30 cellular contexts compared by ENCODE assay signal in the genomic region with DNA sequence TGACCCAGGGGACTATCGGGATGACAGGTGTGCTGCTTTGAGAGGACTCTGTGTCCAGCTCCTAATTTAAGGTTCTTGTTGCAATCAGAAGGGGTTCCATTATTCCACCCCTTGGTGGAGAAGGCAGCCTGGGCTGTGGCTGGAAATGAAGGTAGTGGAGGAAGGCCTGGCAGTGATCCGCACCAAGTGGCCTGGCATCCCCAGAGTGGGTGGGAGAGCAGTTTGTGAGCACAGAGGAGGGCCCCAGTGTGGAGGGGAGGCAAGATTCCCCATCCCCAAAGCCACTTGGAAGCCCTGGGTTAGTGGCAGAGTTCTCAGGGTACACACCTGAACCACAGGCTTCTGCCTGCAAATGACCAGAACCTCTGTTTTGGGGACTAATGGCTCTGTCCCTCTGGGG. TPM values are rescaled to one million over a fixed set of nuclear protein-coding genes. Genes with fewer than 3 reads are reported as not detected.
"Had no signal": no experiment of that assay in that cellular context is flagged by ENCODE, and none has a peak within 500 bp of the region (broad histone marks: within the 10 kb centered on the region; RNA-seq: fewer than 3 reads in every experiment).

No MANE protein-coding gene starts in this region.

- H3K4me1 ChIP-seq: breast epithelium, SJCRH30 had no signal

- H3K4me2 ChIP-seq: SK-N-SH had no signal

- H3K4me1 Mint-ChIP-seq: activated CD4-positive, alpha-beta T cell treated with anti-CD3 and anti-CD28 coated beads, Interleukin-2, amount 10 ng/mL, durations not matched to agents 7 days and 5 days; activated T-helper 17 cell treated with anti-CD3 and anti-CD28 coated beads, Interleukin-2, amount 50 U/mL, for 72 hours had no signal

- H3K9ac ChIP-seq: SK-N-SH had no signal

- H3K36me3 Mint-ChIP-seq: activated CD4-positive, alpha-beta memory T cell treated with anti-CD3 and anti-CD28 coated beads for 36 hours; activated naive CD8-positive, alpha-beta T cell treated with anti-CD3 and anti-CD28 coated beads, Interleukin-2, amount 10 ng/mL, durations not matched to agents 7 days and 5 days had no signal

- H3K9me3 ChIP-seq: adrenal gland, breast epithelium, SJCRH30, SK-N-SH had no signal

- H3K27ac ChIP-seq: adrenal gland, breast epithelium, SJCRH30, VCaP had no signal

- H3K9me3 Mint-ChIP-seq: activated CD4-positive, alpha-beta memory T cell treated with anti-CD3 and anti-CD28 coated beads for 36 hours; activated CD4-positive, alpha-beta T cell treated with anti-CD3 and anti-CD28 coated beads, Interleukin-2, amount 10 ng/mL, durations not matched to agents 7 days and 5 days; activated naive CD8-positive, alpha-beta T cell treated with anti-CD3 and anti-CD28 coated beads, Interleukin-2, amount 10 ng/mL, durations not matched to agents 7 days and 5 days; activated T-helper 17 cell treated with anti-CD3 and anti-CD28 coated beads, Interleukin-2, amount 50 U/mL, for 72 hours had no signal

- H3K27me3 ChIP-seq: adrenal gland, breast epithelium had no signal

- H3K4me3 ChIP-seq: adrenal gland, breast epithelium, SJCRH30 had no signal

- H3K27ac Mint-ChIP-seq: activated CD4-positive, alpha-beta memory T cell treated with anti-CD3 and anti-CD28 coated beads for 36 hours; activated CD4-positive, alpha-beta T cell treated with anti-CD3 and anti-CD28 coated beads, Interleukin-2, amount 10 ng/mL, durations not matched to agents 7 days and 5 days; activated naive CD8-positive, alpha-beta T cell treated with anti-CD3 and anti-CD28 coated beads, Interleukin-2, amount 10 ng/mL, durations not matched to agents 7 days and 5 days; activated T-helper 17 cell treated with anti-CD3 and anti-CD28 coated beads, Interleukin-2, amount 50 U/mL, for 72 hours had no signal

- H3K4me3 Mint-ChIP-seq: activated CD4-positive, alpha-beta memory T cell treated with anti-CD3 and anti-CD28 coated beads for 36 hours; activated CD4-positive, alpha-beta T cell treated with anti-CD3 and anti-CD28 coated beads, Interleukin-2, amount 10 ng/mL, durations not matched to agents 7 days and 5 days; activated naive CD8-positive, alpha-beta T cell treated with anti-CD3 and anti-CD28 coated beads, Interleukin-2, amount 10 ng/mL, durations not matched to agents 7 days and 5 days; activated T-helper 17 cell treated with anti-CD3 and anti-CD28 coated beads, Interleukin-2, amount 50 U/mL, for 72 hours had no signal

- H3K36me3 ChIP-seq: adrenal gland, breast epithelium, SJCRH30 had no signal

- ATAC-seq: activated T-helper 17 cell treated with anti-CD3 and anti-CD28 coated beads, Interleukin-2, amount 50 U/mL, for 72 hours; Panc1; Right ventricle myocardium inferior had no signal

- DNase-seq: activated CD4-positive, alpha-beta memory T cell treated with anti-CD3 and anti-CD28 coated beads for 36 hours; activated CD4-positive, alpha-beta T cell treated with anti-CD3 and anti-CD28 coated beads, Interleukin-2, amount 10 ng/mL, durations not matched to agents 7 days and 5 days; activated CD4-positive, CD25-positive, alpha-beta regulatory T cell; activated CD8-positive, alpha-beta memory T cell treated with anti-CD3 and anti-CD28 coated beads for 24 hours; activated naive CD4-positive, alpha-beta T cell treated with anti-CD3 and anti-CD28 coated beads, Interleukin-2, amount 50 U/mL, for 16 hours; activated naive CD8-positive, alpha-beta T cell treated with anti-CD3 and anti-CD28 coated beads, Interleukin-2, amount 10 ng/mL, durations not matched to agents 7 days and 5 days; activated T-cell treated with anti-CD3 and anti-CD28 coated beads, Interleukin-2, amount 50 U/mL, for 48 hours; adrenal gland; anterior cingulate cortex; caudate nucleus; Kasumi-1; KBM-7; NCI-H1694; NCI-H2029; NCI-H2107; NCI-H2171 treated with DMSO at 0.1 percent for 48 hours; NCI-H226; NCI-H69; NK-92 treated with Interleukin-12 subunit alpha and Interleukin-12 subunit beta, amount 100 ng/mL, for 24 hours; OCI-M1; RPMI8226; SJCRH30; SK-N-SH; T-helper 1 cell had no signal

RNA-seq across cellular contexts. Expression of gene TGM3, which starts 2.3 kb away (rescaled TPM):
- total RNA-seq: activated CD4-positive, alpha-beta memory T cell treated with anti-CD3 and anti-CD28 coated beads for 36 hours; activated CD4-positive, alpha-beta T cell treated with anti-CD3 and anti-CD28 coated beads, Interleukin-2, amount 10 ng/mL, durations not matched to agents 7 days and 5 days; activated naive CD8-positive, alpha-beta T cell treated with anti-CD3 and anti-CD28 coated beads, Interleukin-2, amount 10 ng/mL, durations not matched to agents 7 days and 5 days; breast epithelium; Right ventricle myocardium inferior; SJCRH30; T-helper 2 cell treated with Interferon-gamma antibody and Interleukin-4, amounts not matched to agents 100 ng/mL and 5 ng/mL, for 36 hours had no signal
- polyA plus RNA-seq: SK-N-SH had no signal
